Comparison of ENCODE assay signal across 20 cellular contexts in the genomic region with DNA sequence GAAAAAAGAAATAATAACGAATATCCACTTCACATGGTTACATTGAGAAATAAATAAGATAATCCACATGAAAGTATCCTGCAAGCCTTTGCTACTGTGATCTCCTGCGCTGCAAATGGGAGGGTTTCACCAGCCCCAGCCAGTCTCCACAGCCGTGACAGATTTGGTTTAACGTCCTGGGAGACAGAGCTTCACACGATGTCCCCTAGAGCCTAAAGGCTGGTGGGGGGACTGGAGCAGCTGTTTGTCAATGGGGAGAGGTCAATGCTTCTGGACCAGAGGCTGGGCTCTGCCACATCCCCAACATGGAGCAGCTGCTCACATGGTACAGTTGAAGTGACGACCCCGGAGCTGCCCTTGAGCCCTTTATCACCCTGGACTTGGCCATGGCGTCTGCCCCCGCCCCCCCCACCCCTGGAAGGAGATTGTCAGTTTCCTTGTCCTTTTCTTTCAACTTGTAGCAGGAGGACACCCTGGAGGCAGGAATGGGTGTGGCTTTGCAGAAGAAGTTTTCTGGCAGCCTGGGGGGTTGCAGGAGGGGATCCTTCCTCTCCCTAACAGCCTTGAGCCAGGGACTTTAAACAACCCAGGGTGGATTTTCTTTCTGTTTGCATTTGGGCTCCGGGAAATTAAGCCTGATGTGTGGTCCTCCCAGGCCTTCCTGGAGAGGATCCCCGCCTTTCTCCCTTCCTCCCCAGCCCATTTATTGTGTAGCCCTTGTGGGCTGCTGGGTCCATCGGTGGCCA. TPM values are rescaled to one million over a fixed set of nuclear protein-coding genes. Genes with fewer than 3 reads are reported as not detected.
DNase-seq lines count a peak whose midpoint lies in the region; ATAC-seq and TF ChIP-seq lines count a peak whose summit lies in the region.
"Had no signal": no experiment of that assay in that cellular context is flagged by ENCODE, and none has a peak within 500 bp of the region (broad histone marks: within the 10 kb centered on the region; RNA-seq: fewer than 3 reads in every experiment).

No MANE protein-coding gene starts in this region.

- no peak overlapping the region for H3K27ac ChIP-seq in HCT116 (ENCODE audit: low read depth, low read length)
- peak overlapping the region in 1 of 2 donors; percentile 27 for H3K27ac ChIP-seq in right atrium auricular region
- no peak overlapping the region for H3K27ac ChIP-seq in testis
- H3K27ac ChIP-seq: right lobe of liver, tibial artery had no signal

- H3K9me3 ChIP-seq in HCT116 (ENCODE audit: control insufficient read depth in 1 of 2, insufficient read depth in 1 of 2, low read depth in 1 of 2, low read length in 2 of 2) (no peaks in the 10 kb centered on the region), right atrium auricular region (no peaks in the 10 kb centered on the region), testis (no peaks in the 10 kb centered on the region)
- H3K9me3 ChIP-seq: Caco-2, right lobe of liver, tibial artery had no signal

- BruUV-seq in HCT116 (replicated peaks; lab: Mats Ljungman, UMichigan): no TSS peak

- no peaks in the 10 kb centered on the region for H3K79me2 ChIP-seq in HCT116 (ENCODE audit: insufficient read depth, low read length)

- H3K9me2 ChIP-seq in HCT116 (ENCODE audit: insufficient read depth): no peaks in the 10 kb centered on the region

- H3K4me2 ChIP-seq in HCT116 (ENCODE audit: low read length): no peak overlapping the region

- TF ChIP-seq CTCF in HCT116 (IDR thresholded peaks at IDR 0.05 in 2 of 3, conservative IDR thresholded peaks at IDR 0.05 in 1 of 3; ENCODE audit: borderline replicate concordance in 1 of 3, insufficient read depth in 1 of 3, low read depth in 2 of 3, low read length in 2 of 3) (peak in 1 of 3 experiments; percentile 20; a peak in 1 of 6 replicates), WTC11 (IDR thresholded peaks at IDR 0.05) (no peak), right atrium auricular region (IDR thresholded peaks at IDR 0.05) (no peak), testis (IDR thresholded peaks at IDR 0.05) (no peak)

- no peak for DNase-seq in HCT116 (ENCODE audit: low read depth, low spot score)
- DNase-seq in WTC11 (ENCODE audit: low spot score): no peak
- peak; percentile 56 for DNase-seq in right atrium auricular region (ENCODE audit: low spot score)
- DNase-seq in testis: peak; percentile 13
- DNase-seq in DMS153 treated with DMSO at 0.1 percent for 48 hours (lab: John Stamatoyannopoulos, UW; ENCODE audit: unreplicated experiment): no peak
- DNase-seq in A172 (ENCODE audit: low spot score): no peak
- DNase-seq: activated CD4-positive, alpha-beta T cell treated with anti-CD3 and anti-CD28 coated beads, Interleukin-2, amount 10 ng/mL, durations not matched to agents 24 days and 14 days; activated naive CD4-positive, alpha-beta T cell treated with Interleukin-2 at 50 U/mL for 16 hours; aorta; Caco-2; effector memory CD8-positive, alpha-beta T cell; EL; NCI-H1417 treated with DMSO at 0.1 percent for 48 hours; NCI-H2171 treated with DMSO at 0.1 percent for 48 hours; occipital lobe; right lobe of liver; RPMI8226; stimulated activated naive B cell treated with anti-CD40 and anti-IgM and Interleukin-4, amounts not matched to agents 10 μg/mL and 1 μg/mL and 100 μg/mL, for 72 hours; tibial artery had no signal

- no peak overlapping the region for H3K9ac ChIP-seq in HCT116 (ENCODE audit: low read length)

- no peak overlapping the region for H3K27ac Mint-ChIP-seq in WTC11
- H3K27ac Mint-ChIP-seq: activated CD4-positive, alpha-beta T cell treated with anti-CD3 and anti-CD28 coated beads, Interleukin-2, amount 10 ng/mL, durations not matched to agents 24 days and 14 days; effector memory CD8-positive, alpha-beta T cell; stimulated activated naive B cell treated with anti-CD40 and anti-IgM and Interleukin-4, amounts not matched to agents 10 μg/mL and 1 μg/mL and 100 μg/mL, for 72 hours had no signal

- peaks cover 100% of the 10 kb centered on the region for H3K27me3 Mint-ChIP-seq in WTC11 (ENCODE audit: low read depth)

- no peak for ATAC-seq in HCT116
- ATAC-seq in WTC11: peak; percentile 6
- ATAC-seq in GM19395 (IDR thresholded peaks at IDR 0.05; ENCODE audit: unreplicated experiment): no peak
- ATAC-seq: stimulated activated naive B cell treated with anti-CD40 and anti-IgM and Interleukin-4, amounts not matched to agents 10 μg/mL and 1 μg/mL and 100 μg/mL, for 72 hours had no signal

- peak overlapping the region; percentile 66 for H2AFZ ChIP-seq in HCT116 (ENCODE audit: low read depth, low read length, poor library complexity, severe bottlenecking)

- RAD21 ChIA-PET in HCT116 (lab: Charles Lee; ENCODE audit: low non-redundant PET in 1 of 2, low total read pairs in 2 of 2, uncharacterized antibody in 2 of 2, unreplicated experiment in 2 of 2): no interaction called here

- no peak overlapping the region for H3K4me3 Mint-ChIP-seq in WTC11
- H3K4me3 Mint-ChIP-seq: activated CD4-positive, alpha-beta T cell treated with anti-CD3 and anti-CD28 coated beads, Interleukin-2, amount 10 ng/mL, durations not matched to agents 24 days and 14 days; effector memory CD8-positive, alpha-beta T cell; stimulated activated naive B cell treated with anti-CD40 and anti-IgM and Interleukin-4, amounts not matched to agents 10 μg/mL and 1 μg/mL and 100 μg/mL, for 72 hours had no signal

- H3K4me1 ChIP-seq in HCT116 (ENCODE audit: control insufficient read depth in 1 of 2, insufficient read depth in 2 of 2, low read length in 2 of 2) (peaks cover 0 to 10% of the 10 kb centered on the region in 2 experiments; a peak in 2 of 4 replicates), right atrium auricular region (peaks cover 0 to 35% of the 10 kb centered on the region in 2 donors), testis (peaks cover 9% of the 10 kb centered on the region)

- TF ChIP-seq POLR2A in HCT116 (IDR thresholded peaks at IDR 0.05; ENCODE audit: borderline replicate concordance, extremely low read depth, insufficient read depth, insufficient read length) (no peak), testis (IDR thresholded peaks at IDR 0.05) (no peak)

- H3K4me1 Mint-ChIP-seq in WTC11: peaks cover 46% of the 10 kb centered on the region

- 25 to 36% methylated on average over 8 to 12 of the region's 12 CpGs for WGBS in testis, 2 donors

- POLR2A ChIA-PET in HCT116 (lab: Charles Lee) (no interaction called here), WTC11 (lab: Charles Lee) (interaction anchor here (1.0 kb wide), 1 partner anchor 41 kb away, joined by 3 read pairs; no protein-coding TSS in a partner anchor)

- intact Hi-C loops in HCT116 (cut with micrococcal nuclease): no loop called here
- intact Hi-C loops in testis (cut with DNase I; ENCODE audit: low total_unique reads): no loop called here

- H3K27me3 ChIP-seq in HCT116 (ENCODE audit: insufficient read depth, low read length) (peaks cover 22% of the 10 kb centered on the region), right atrium auricular region (peaks cover 0 to 7% of the 10 kb centered on the region in 2 donors), testis (no peaks in the 10 kb centered on the region)
- H3K27me3 ChIP-seq: right lobe of liver had no signal

- no peak for TF ChIP-seq RAD21 in HCT116 (IDR thresholded peaks at IDR 0.05; ENCODE audit: low read depth)

- no peak overlapping the region for H3K4me3 ChIP-seq in HCT116 (replicated peaks in 1 of 2; ENCODE audit: low read depth in 1 of 2, low read length in 2 of 2)
- no peak overlapping the region for H3K4me3 ChIP-seq in right atrium auricular region
- no peak overlapping the region for H3K4me3 ChIP-seq in testis
- H3K4me3 ChIP-seq: right lobe of liver, tibial artery had no signal

- CTCF ChIA-PET in HCT116 (lab: Charles Lee): no interaction called here
- CTCF ChIA-PET in WTC11 (lab: Charles Lee): interaction anchor here (0.8 to 1.5 kb wide), 4 partner anchors 9 to 41 kb away, joined by 3 to 4 read pairs (median 3); no protein-coding TSS in a partner anchor

- H3K36me3 ChIP-seq in HCT116 (ENCODE audit: control insufficient read depth in 1 of 2, insufficient read depth in 2 of 2, low read length in 2 of 2) (no peaks in the 10 kb centered on the region), right atrium auricular region (no peaks in the 10 kb centered on the region), testis (ENCODE audit: low read depth, missing control alignments) (no peaks in the 10 kb centered on the region)
- H3K36me3 ChIP-seq: right lobe of liver, tibial artery had no signal

- H3K36me3 Mint-ChIP-seq in WTC11: no peaks in the 10 kb centered on the region; the same call in 1 of the 2 replicates

- H3K9me3 Mint-ChIP-seq in WTC11: no peaks in the 10 kb centered on the region
- H3K9me3 Mint-ChIP-seq: activated CD4-positive, alpha-beta T cell treated with anti-CD3 and anti-CD28 coated beads, Interleukin-2, amount 10 ng/mL, durations not matched to agents 24 days and 14 days; effector memory CD8-positive, alpha-beta T cell; stimulated activated naive B cell treated with anti-CD40 and anti-IgM and Interleukin-4, amounts not matched to agents 10 μg/mL and 1 μg/mL and 100 μg/mL, for 72 hours had no signal

- H4K20me1 ChIP-seq in HCT116 (ENCODE audit: insufficient read depth): no peaks in the 10 kb centered on the region

TF ChIP-seq in WTC11, 78 proteins besides CTCF, POLR2A, EP300 and RAD21 (continues in another document):
- TF ChIP-seq ZNF671 (CRISPR knock-in tag; IDR thresholded peaks at IDR 0.05) (no peak), ZNF232 (CRISPR knock-in tag; IDR thresholded peaks at IDR 0.05) (no peak), RELA (CRISPR knock-in tag; IDR thresholded peaks at IDR 0.05; ENCODE audit: borderline replicate concordance) (no peak), GTF2I (CRISPR knock-in tag; conservative IDR thresholded peaks at IDR 0.05) (no peak)
- TF ChIP-seq, protein P1, sequence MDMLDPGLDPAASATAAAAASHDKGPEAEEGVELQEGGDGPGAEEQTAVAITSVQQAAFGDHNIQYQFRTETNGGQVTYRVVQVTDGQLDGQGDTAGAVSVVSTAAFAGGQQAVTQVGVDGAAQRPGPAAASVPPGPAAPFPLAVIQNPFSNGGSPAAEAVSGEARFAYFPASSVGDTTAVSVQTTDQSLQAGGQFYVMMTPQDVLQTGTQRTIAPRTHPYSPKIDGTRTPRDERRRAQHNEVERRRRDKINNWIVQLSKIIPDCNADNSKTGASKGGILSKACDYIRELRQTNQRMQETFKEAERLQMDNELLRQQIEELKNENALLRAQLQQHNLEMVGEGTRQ (CRISPR knock-in tag; IDR thresholded peaks at IDR 0.05): no peak
- TF ChIP-seq, protein P2, sequence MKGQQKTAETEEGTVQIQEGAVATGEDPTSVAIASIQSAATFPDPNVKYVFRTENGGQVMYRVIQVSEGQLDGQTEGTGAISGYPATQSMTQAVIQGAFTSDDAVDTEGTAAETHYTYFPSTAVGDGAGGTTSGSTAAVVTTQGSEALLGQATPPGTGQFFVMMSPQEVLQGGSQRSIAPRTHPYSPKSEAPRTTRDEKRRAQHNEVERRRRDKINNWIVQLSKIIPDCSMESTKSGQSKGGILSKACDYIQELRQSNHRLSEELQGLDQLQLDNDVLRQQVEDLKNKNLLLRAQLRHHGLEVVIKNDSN (CRISPR knock-in tag; IDR thresholded peaks at IDR 0.05): no peak

RNA-seq across cellular contexts. Expression of gene MXI1, which starts 37.1 kb away (rescaled TPM):
- total RNA-seq in HCT116 (2021; ENCODE audit: unreplicated experiment): 57.0 TPM
- polyA plus RNA-seq in HCT116 (2012): 69.8 and 71.3 TPM in 2 replicates
- total RNA-seq in WTC11 (2021): 16.6 to 23.9 TPM (median 21.6 TPM) in 3 replicates
- 10 to 100 TPM; 50.8 to 78.8 TPM for total RNA-seq in right atrium auricular region
- total RNA-seq in testis: 10 to 100 TPM; 66.8 to 69.1 TPM
- 42.1 TPM for polyA plus RNA-seq in testis (ENCODE audit: insufficient read depth, low read depth, low replicate concordance)
- 2.6 and 5.4 TPM in 2 replicates for total RNA-seq in A172 (2014; rRNA removed; shearing (Covaris generic))

Comparison
In these comparisons a context has a peak if more than half of its experiments do, and no peak if none do; other contexts are left out.
1. DNase-seq: peak in right atrium auricular region (single experiment) and testis (single experiment); none in HCT116 (single experiment), WTC11 (single experiment), DMS153 treated with DMSO at 0.1 percent for 48 hours (single experiment) and A172 (single experiment).